In the genomic region with DNA sequence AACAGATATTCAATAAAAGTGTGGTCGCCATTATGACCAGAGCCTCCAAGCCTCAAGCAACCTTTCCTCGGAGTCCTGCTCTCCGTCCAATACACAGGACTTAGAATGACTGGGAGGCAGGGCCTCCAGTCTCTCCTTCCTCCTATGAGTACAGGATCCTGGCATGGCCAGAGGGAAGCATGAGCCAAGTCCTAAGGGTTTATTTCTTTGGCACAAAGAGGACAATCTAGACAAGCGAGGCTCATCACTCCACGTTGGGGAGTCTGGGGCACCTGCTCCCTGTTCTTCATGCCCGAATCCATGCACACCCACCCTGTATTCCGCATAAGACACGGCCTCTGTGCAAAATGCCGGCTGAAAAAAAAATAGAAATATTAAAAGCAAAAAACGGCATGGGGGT, we compare ENCODE assay signal across 1 cellular context.
TF ChIP-seq lines count a peak whose summit lies in the region.

No MANE protein-coding gene starts in this region.

TF ChIP-seq in GM23338, 12 proteins besides CTCF, POLR2A, EP300 and RAD21:
- TF ChIP-seq, protein P1, sequence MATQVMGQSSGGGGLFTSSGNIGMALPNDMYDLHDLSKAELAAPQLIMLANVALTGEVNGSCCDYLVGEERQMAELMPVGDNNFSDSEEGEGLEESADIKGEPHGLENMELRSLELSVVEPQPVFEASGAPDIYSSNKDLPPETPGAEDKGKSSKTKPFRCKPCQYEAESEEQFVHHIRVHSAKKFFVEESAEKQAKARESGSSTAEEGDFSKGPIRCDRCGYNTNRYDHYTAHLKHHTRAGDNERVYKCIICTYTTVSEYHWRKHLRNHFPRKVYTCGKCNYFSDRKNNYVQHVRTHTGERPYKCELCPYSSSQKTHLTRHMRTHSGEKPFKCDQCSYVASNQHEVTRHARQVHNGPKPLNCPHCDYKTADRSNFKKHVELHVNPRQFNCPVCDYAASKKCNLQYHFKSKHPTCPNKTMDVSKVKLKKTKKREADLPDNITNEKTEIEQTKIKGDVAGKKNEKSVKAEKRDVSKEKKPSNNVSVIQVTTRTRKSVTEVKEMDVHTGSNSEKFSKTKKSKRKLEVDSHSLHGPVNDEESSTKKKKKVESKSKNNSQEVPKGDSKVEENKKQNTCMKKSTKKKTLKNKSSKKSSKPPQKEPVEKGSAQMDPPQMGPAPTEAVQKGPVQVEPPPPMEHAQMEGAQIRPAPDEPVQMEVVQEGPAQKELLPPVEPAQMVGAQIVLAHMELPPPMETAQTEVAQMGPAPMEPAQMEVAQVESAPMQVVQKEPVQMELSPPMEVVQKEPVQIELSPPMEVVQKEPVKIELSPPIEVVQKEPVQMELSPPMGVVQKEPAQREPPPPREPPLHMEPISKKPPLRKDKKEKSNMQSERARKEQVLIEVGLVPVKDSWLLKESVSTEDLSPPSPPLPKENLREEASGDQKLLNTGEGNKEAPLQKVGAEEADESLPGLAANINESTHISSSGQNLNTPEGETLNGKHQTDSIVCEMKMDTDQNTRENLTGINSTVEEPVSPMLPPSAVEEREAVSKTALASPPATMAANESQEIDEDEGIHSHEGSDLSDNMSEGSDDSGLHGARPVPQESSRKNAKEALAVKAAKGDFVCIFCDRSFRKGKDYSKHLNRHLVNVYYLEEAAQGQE (IDR thresholded peaks at IDR 0.05; ENCODE audit: unreplicated experiment): no peak
- TF ChIP-seq, protein P2, sequence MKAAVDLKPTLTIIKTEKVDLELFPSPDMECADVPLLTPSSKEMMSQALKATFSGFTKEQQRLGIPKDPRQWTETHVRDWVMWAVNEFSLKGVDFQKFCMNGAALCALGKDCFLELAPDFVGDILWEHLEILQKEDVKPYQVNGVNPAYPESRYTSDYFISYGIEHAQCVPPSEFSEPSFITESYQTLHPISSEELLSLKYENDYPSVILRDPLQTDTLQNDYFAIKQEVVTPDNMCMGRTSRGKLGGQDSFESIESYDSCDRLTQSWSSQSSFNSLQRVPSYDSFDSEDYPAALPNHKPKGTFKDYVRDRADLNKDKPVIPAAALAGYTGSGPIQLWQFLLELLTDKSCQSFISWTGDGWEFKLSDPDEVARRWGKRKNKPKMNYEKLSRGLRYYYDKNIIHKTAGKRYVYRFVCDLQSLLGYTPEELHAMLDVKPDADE (IDR thresholded peaks at IDR 0.05): no peak
- TF ChIP-seq EZH2 (IDR thresholded peaks at IDR 0.05; ENCODE audit: low read depth, unreplicated experiment): no peak
- TF ChIP-seq ZNF114 (CRISPR knock-in tag; IDR thresholded peaks at IDR 0.05): no peak
- TF ChIP-seq CREB1 (CRISPR knock-in tag; IDR thresholded peaks at IDR 0.05; ENCODE audit: low read depth): no peak
- no peak for TF ChIP-seq EZH2phosphoT487 (IDR thresholded peaks at IDR 0.05; ENCODE audit: unreplicated experiment)
- TF ChIP-seq NANOG (IDR thresholded peaks at IDR 0.05; ENCODE audit: borderline replicate concordance): no peak
- TF ChIP-seq, protein P3, sequence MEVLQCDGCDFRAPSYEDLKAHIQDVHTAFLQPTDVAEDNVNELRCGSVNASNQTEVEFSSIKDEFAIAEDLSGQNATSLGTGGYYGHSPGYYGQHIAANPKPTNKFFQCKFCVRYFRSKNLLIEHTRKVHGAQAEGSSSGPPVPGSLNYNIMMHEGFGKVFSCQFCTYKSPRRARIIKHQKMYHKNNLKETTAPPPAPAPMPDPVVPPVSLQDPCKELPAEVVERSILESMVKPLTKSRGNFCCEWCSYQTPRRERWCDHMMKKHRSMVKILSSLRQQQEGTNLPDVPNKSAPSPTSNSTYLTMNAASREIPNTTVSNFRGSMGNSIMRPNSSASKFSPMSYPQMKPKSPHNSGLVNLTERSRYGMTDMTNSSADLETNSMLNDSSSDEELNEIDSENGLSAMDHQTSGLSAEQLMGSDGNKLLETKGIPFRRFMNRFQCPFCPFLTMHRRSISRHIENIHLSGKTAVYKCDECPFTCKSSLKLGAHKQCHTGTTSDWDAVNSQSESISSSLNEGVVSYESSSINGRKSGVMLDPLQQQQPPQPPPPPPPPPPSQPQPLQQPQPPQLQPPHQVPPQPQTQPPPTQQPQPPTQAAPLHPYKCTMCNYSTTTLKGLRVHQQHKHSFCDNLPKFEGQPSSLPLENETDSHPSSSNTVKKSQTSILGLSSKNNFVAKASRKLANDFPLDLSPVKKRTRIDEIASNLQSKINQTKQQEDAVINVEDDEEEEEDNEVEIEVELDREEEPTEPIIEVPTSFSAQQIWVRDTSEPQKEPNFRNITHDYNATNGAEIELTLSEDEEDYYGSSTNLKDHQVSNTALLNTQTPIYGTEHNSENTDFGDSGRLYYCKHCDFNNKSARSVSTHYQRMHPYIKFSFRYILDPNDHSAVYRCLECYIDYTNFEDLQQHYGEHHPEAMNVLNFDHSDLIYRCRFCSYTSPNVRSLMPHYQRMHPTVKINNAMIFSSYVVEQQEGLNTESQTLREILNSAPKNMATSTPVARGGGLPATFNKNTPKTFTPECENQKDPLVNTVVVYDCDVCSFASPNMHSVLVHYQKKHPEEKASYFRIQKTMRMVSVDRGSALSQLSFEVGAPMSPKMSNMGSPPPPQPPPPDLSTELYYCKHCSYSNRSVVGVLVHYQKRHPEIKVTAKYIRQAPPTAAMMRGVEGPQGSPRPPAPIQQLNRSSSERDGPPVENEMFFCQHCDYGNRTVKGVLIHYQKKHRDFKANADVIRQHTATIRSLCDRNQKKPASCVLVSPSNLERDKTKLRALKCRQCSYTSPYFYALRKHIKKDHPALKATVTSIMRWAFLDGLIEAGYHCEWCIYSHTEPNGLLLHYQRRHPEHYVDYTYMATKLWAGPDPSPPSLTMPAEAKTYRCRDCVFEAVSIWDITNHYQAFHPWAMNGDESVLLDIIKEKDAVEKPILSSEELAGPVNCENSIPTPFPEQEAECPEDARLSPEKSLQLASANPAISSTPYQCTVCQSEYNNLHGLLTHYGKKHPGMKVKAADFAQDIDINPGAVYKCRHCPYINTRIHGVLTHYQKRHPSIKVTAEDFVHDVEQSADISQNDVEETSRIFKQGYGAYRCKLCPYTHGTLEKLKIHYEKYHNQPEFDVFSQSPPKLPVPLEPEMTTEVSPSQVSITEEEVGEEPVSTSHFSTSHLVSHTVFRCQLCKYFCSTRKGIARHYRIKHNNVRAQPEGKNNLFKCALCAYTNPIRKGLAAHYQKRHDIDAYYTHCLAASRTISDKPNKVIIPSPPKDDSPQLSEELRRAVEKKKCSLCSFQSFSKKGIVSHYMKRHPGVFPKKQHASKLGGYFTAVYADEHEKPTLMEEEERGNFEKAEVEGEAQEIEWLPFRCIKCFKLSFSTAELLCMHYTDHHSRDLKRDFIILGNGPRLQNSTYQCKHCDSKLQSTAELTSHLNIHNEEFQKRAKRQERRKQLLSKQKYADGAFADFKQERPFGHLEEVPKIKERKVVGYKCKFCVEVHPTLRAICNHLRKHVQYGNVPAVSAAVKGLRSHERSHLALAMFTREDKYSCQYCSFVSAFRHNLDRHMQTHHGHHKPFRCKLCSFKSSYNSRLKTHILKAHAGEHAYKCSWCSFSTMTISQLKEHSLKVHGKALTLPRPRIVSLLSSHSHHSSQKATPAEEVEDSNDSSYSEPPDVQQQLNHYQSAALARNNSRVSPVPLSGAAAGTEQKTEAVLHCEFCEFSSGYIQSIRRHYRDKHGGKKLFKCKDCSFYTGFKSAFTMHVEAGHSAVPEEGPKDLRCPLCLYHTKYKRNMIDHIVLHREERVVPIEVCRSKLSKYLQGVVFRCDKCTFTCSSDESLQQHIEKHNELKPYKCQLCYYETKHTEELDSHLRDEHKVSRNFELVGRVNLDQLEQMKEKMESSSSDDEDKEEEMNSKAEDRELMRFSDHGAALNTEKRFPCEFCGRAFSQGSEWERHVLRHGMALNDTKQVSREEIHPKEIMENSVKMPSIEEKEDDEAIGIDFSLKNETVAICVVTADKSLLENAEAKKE (CRISPR knock-in tag; IDR thresholded peaks at IDR 0.05): no peak
- TF ChIP-seq ZNF331 (CRISPR knock-in tag; IDR thresholded peaks at IDR 0.05; ENCODE audit: low read depth): no peak
- no peak for TF ChIP-seq POLR2AphosphoS5 (IDR thresholded peaks at IDR 0.05; ENCODE audit: low read depth)
- TF ChIP-seq JUNB (IDR thresholded peaks at IDR 0.05; ENCODE audit: unreplicated experiment): no peak
- TF ChIP-seq STAT1 (IDR thresholded peaks at IDR 0.05; ENCODE audit: unreplicated experiment): no peak
